ENCODE assay signal across 13 cellular contexts in the genomic region with DNA sequence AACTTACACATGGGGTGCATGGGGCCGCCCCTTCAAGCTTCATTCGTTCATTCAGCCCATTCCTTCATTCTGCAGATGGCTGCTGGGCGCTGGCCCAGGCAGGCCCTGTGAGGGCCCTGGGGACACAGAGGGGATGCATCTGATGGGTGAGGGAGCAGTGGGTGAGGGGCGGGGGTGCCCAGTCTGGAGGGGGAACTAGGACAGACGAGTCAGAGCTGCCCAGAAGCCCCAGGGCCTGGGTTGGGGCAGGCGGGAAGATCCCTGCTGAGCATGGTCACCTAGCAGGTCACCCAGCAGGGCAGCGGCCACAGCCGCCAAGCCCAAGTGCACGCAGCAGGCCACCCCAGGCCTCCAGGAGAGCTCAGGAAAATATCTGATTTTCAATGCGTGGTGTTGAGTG. TPM values are rescaled to one million over a fixed set of nuclear protein-coding genes. Genes with fewer than 3 reads are reported as not detected.
A peak's percentile ranks its signal among the peaks of the same experiment; 100 is the strongest.
DNase-seq lines count a peak whose midpoint lies in the region; ATAC-seq, FAIRE-seq and TF ChIP-seq lines count a peak whose summit lies in the region.
"Had no signal": no experiment of that assay in that cellular context is flagged by ENCODE, and none has a peak within 500 bp of the region (broad histone marks: within the 10 kb centered on the region; RNA-seq: fewer than 3 reads in every experiment).

No MANE protein-coding gene starts in this region.

- H3K9me3 ChIP-seq in HUES6 (ENCODE audit: control insufficient read depth, insufficient read depth, low read depth, low read length) (no peaks in the 10 kb centered on the region), K562 (replicated peaks; ENCODE audit: control insufficient read depth, insufficient read depth, low read depth, low read length) (no peaks in the 10 kb centered on the region), stomach (no peaks in the 10 kb centered on the region)

- H3K4me1 ChIP-seq in HUES6 (ENCODE audit: control insufficient read depth, insufficient read depth, low read length) (peaks cover 39% of the 10 kb centered on the region), K562 (replicated peaks in 1 of 2; ENCODE audit: control insufficient read depth in 2 of 2, insufficient read depth in 2 of 2, low read length in 2 of 2) (peaks cover 0 to 89% of the 10 kb centered on the region in 2 experiments; a peak in 2 of 5 replicates), stomach (peaks cover 70 to 86% (median 74%) of the 10 kb centered on the region in 4 donors)

- BruUV-seq in K562 (replicated peaks; lab: Mats Ljungman, UMichigan), result no TSS peak

- H3K9me1 ChIP-seq in K562 (ENCODE audit: control insufficient read depth, insufficient read depth, low read length), result no peaks in the 10 kb centered on the region

- ATAC-seq in K562, result no peak
- ATAC-seq in left colon, result no peak
- no peak for ATAC-seq in GM19455 (IDR thresholded peaks at IDR 0.05; ENCODE audit: unreplicated experiment)
- ATAC-seq: CD8-positive, alpha-beta T cell; effector memory CD8-positive, alpha-beta T cell; stimulated activated naive CD8-positive, alpha-beta T cell treated with anti-CD3 and anti-CD28 coated beads, Interleukin-15, Interleukin-2, amounts not matched to agents 100 U/mL and 50 U/mL, for 24 hours had no signal

- H3K27me3 ChIP-seq in HUES6 (ENCODE audit: control insufficient read depth, insufficient read depth, low read length), result no peaks in the 10 kb centered on the region
- no peaks in the 10 kb centered on the region for H3K27me3 ChIP-seq in K562 (ENCODE audit: control insufficient read depth in 2 of 2, insufficient read depth in 2 of 2, low read length in 2 of 2)
- H3K27me3 ChIP-seq in stomach, result peaks cover 0 to 7% (median 0%) of the 10 kb centered on the region in 3 donors

- H3K9ac ChIP-seq in HUES6 (ENCODE audit: low read length) (peak overlapping the region; percentile 9), K562 (ENCODE audit: insufficient read depth in 1 of 2, low read depth in 2 of 2, low read length in 2 of 2) (no peak overlapping the region; a peak in 1 of 4 replicates)

- TF ChIP-seq CTCF in K562 (IDR thresholded peaks at IDR 0.05 in 2 of 3, conservative IDR thresholded peaks at IDR 0.05 in 1 of 3; ENCODE audit: insufficient read depth in 2 of 3, low read depth in 1 of 3, low read length in 3 of 3), result no peak
- no peak for TF ChIP-seq CTCF in stomach (IDR thresholded peaks at IDR 0.05)

- H3K4me3 ChIP-seq in HUES6 (ENCODE audit: low read depth, low read length) (0 out of 2 replicates have a peak overlapping the region, but pooled peaks have one; percentile 54), K562 (no peak overlapping the region), stomach (peak overlapping the region in 1 of 4 donors; percentile 6)

- in situ Hi-C loops in K562 (cut with MboI), result no loop called here

- H3K36me3 ChIP-seq in HUES6 (ENCODE audit: control insufficient read depth, insufficient read depth, low read length) (no peaks in the 10 kb centered on the region), K562 (ENCODE audit: control insufficient read depth, insufficient read depth, low read length) (no peaks in the 10 kb centered on the region), stomach (no peaks in the 10 kb centered on the region)

- POLR2A ChIA-PET in K562 (lab: Yijun Ruan, JAX), result interaction anchor here (0.8 to 1.6 kb wide), 5 partner anchors 13 to 335 kb away, joined by 3 to 7 read pairs (median 3); a partner anchor contains a TSS

- H3K27ac ChIP-seq in HUES6 (ENCODE audit: low read depth, low read length), result peak overlapping the region; percentile 97
- H3K27ac ChIP-seq in K562 (ENCODE audit: extremely low read depth, low read depth, low read length), result no peak overlapping the region
- H3K27ac ChIP-seq in stomach, result peak overlapping the region in 4 of 5 donors; percentile 59 to 83 (median 70)

- FAIRE-seq in K562 (lab: Jason Lieb, UNC), result no peak

- no peak for TF ChIP-seq RAD21 in K562 (CRISPR knock-in tag; conservative IDR thresholded peaks at IDR 0.05 in 1 of 2, IDR thresholded peaks at IDR 0.05 in 1 of 2)

- no peaks in the 10 kb centered on the region for H3K79me2 ChIP-seq in K562 (ENCODE audit: control insufficient read depth, insufficient read depth, low read length)

- H3K4me2 ChIP-seq in K562 (ENCODE audit: insufficient read depth, low read length), result no peak overlapping the region

- no peak for DNase-seq in K562 (ENCODE audit: extremely low read depth in 1 of 4, low spot score in 3 of 4)
- peak; percentile 21 to 44 for DNase-seq in left colon
- no peak for DNase-seq in stomach
- DNase-seq in AML-193 (lab: John Stamatoyannopoulos, UW), result no peak
- DNase-seq in activated T-cell treated with anti-CD3 and anti-CD28 coated beads, Interleukin-2, amount 50 U/mL, for 48 hours, result no peak
- DNase-seq in activated CD4-positive, CD25-positive, alpha-beta regulatory T cell treated with anti-CD3 and anti-CD28 coated beads, Interleukin-2, amount 50 U/mL, for 72 hours, result no peak
- DNase-seq: activated CD4-positive, alpha-beta T cell treated with anti-CD3 and anti-CD28 coated beads for 48 hours; CD8-positive, alpha-beta T cell; effector memory CD8-positive, alpha-beta T cell; naive B cell; stimulated activated naive CD8-positive, alpha-beta T cell treated with anti-CD3 and anti-CD28 coated beads, Interleukin-15, Interleukin-2, amounts not matched to agents 100 U/mL and 50 U/mL, for 24 hours had no signal

- H4K20me1 ChIP-seq in K562 (replicated peaks; ENCODE audit: control insufficient read depth, insufficient read depth, low read length), result peaks cover 7% of the 10 kb centered on the region; the same call in 1 of the 2 replicates

- CTCF ChIA-PET in K562 (lab: Yijun Ruan, JAX; ENCODE audit: low intra/inter-chr PET ratio), result no interaction called here

- TF ChIP-seq POLR2A in K562 (conservative IDR thresholded peaks at IDR 0.05) (no peak), stomach (IDR thresholded peaks at IDR 0.05) (no peak)

- 68% methylated on average over 8 of the region's 10 CpGs for WGBS in K562 (ENCODE audit: insufficient coverage, low coverage, missing lambda C conversion rate)
- 60 to 78% (median 69%) methylated on average over 5 to 10 of the region's 10 CpGs for WGBS in stomach, 5 donors

- intact Hi-C loops in K562 (cut with micrococcal nuclease) (loop anchor here (10.0 kb wide), 1 partner anchor 468 kb away; no protein-coding TSS in a partner anchor), left colon (cut with DNase I, micrococcal nuclease) (no loop called here), stomach (cut with DNase I; ENCODE audit: low total_unique reads) (loop anchor here (10.0 kb wide), 1 partner anchor 48 kb away; no protein-coding TSS in a partner anchor)

- H2AFZ ChIP-seq in K562 (ENCODE audit: low read depth, low read length), result no peak overlapping the region

- TF ChIP-seq EP300 in K562 (IDR thresholded peaks at IDR 0.05; ENCODE audit: low read length) (no peak), stomach (IDR thresholded peaks at IDR 0.05) (no peak)

RNA-seq across cellular contexts. Expression of a gene that starts 14.1 kb away (rescaled TPM):
- total RNA-seq in K562 (2011; cell fraction: chromatin; rRNA removed; ENCODE audit: low replicate concordance), result 5.1 and 21.8 TPM in 2 replicates
- 24.5 and 24.8 TPM in 2 replicates for total RNA-seq in K562 (2011; cell fraction: nucleolus; rRNA removed)
- 9.7 and 11.4 TPM in 2 replicates for total RNA-seq in K562 (2011; cell fraction: nucleoplasm; rRNA removed)
- total RNA-seq in K562 (2014; rRNA removed) (24.8 and 29.5 TPM in 2 replicates), K562 (2014; rRNA removed; fragmentation: Illumina TruSeq; extraction: Trizol) (1.5 and 2.9 TPM in 2 replicates), K562 (2015; rRNA removed; fragmentation: Illumina TruSeq; extraction: Trizol) (12.3 and 12.4 TPM in 2 replicates), K562 (2021) (20.4 and 21.0 TPM in 2 replicates), left colon (10 to 100 TPM; 10.1 to 10.6 TPM), stomach (10 to 100 TPM in 4 of 5 donors, 1 to 10 TPM in 1; 5.5 to 39.7 (median 18.5) TPM)
- polyA plus RNA-seq in K562 (2011; rRNA removed) (5.1 and 6.6 TPM in 2 replicates), K562 (2014; fragmentation: Illumina TruSeq; extraction: Trizol) (3.2 and 10.1 TPM in 2 replicates), K562 (2014; fragmentation: Nextera tagmentation; extraction: Ambion mirVana) (under 1 TPM; 0.10 to 0.50 TPM), K562 (2014; rRNA removed) (18.1 and 22.4 TPM in 2 replicates), stomach (10 to 100 TPM in 2 of 3 donors, 1 to 10 TPM in 1; 9.0 to 16.9 (median 14.8) TPM)
- polyA plus RNA-seq in K562 (2011; cell fraction: cytosol; rRNA removed), result 7.6 and 28.9 TPM in 2 replicates
- polyA plus RNA-seq in K562 (2011; cell fraction: nucleus; rRNA removed), result 15.5 and 27.8 TPM in 2 replicates
- polyA plus RNA-seq in K562 (2012), result 7.5 and 13.1 TPM in 2 replicates
- polyA minus RNA-seq in K562 (2011; rRNA and poly(A)+ RNA removed), result 1.4 and 2.6 TPM in 2 replicates
- polyA minus RNA-seq in K562 (2011; cell fraction: cytosol; rRNA and poly(A)+ RNA removed), result 5.0 and 6.5 TPM in 2 replicates
- 13.2 and 14.3 TPM in 2 replicates for polyA minus RNA-seq in K562 (2011; cell fraction: nucleus; rRNA and poly(A)+ RNA removed)

RNA-seq across cellular contexts. Expression of a gene that starts 19.3 kb away (rescaled TPM):
- 7.5 and 18.1 TPM in 2 replicates for total RNA-seq in K562 (2011; cell fraction: chromatin; rRNA removed; ENCODE audit: low replicate concordance)
- total RNA-seq in K562 (2011; cell fraction: nucleolus; rRNA removed), result 5.4 and 6.3 TPM in 2 replicates
- total RNA-seq in K562 (2011; cell fraction: nucleoplasm; rRNA removed), result 9.8 and 13.9 TPM in 2 replicates
- total RNA-seq in K562 (2014; rRNA removed) (11.1 and 15.1 TPM in 2 replicates), K562 (2014; rRNA removed; fragmentation: Illumina TruSeq; extraction: Trizol) (21.4 and 22.6 TPM in 2 replicates), K562 (2015; rRNA removed; fragmentation: Illumina TruSeq; extraction: Trizol) (18.0 and 19.5 TPM in 2 replicates), K562 (2021) (16.9 and 17.5 TPM in 2 replicates), left colon (10 to 100 TPM; 27.0 to 29.9 TPM), stomach (100 to 1,000 TPM in 1 of 5 donors, 10 to 100 TPM in 3, 1 to 10 TPM in 1; 4.3 to 207 (median 24.3) TPM)
- polyA plus RNA-seq in K562 (2011; rRNA removed) (7.6 and 7.9 TPM in 2 replicates), K562 (2014; fragmentation: Illumina TruSeq; extraction: Trizol) (17.2 and 20.6 TPM in 2 replicates), K562 (2014; fragmentation: Nextera tagmentation; extraction: Ambion mirVana) (10 to 100 TPM in 1 of 2 experiments, 1 to 10 TPM in 1; 9.1 to 13.2 TPM), K562 (2014; rRNA removed) (9.9 and 11.2 TPM in 2 replicates), stomach (10 to 100 TPM in 2 of 3 donors, 1 to 10 TPM in 1; 7.5 to 11.6 (median 10.8) TPM)
- polyA plus RNA-seq in K562 (2011; cell fraction: cytosol; rRNA removed), result 3.5 and 6.5 TPM in 2 replicates
- polyA plus RNA-seq in K562 (2011; cell fraction: nucleus; rRNA removed), result 5.0 and 5.8 TPM in 2 replicates
- 8.6 and 12.2 TPM in 2 replicates for polyA plus RNA-seq in K562 (2012)
- polyA minus RNA-seq in K562 (2011; rRNA and poly(A)+ RNA removed), result 12.3 and 14.5 TPM in 2 replicates
- polyA minus RNA-seq in K562 (2011; cell fraction: cytosol; rRNA and poly(A)+ RNA removed), result 10.3 and 10.5 TPM in 2 replicates
- 4.0 and 7.8 TPM in 2 replicates for polyA minus RNA-seq in K562 (2011; cell fraction: nucleus; rRNA and poly(A)+ RNA removed)

RNA-seq across cellular contexts. Expression of a gene that starts 19.6 kb away (rescaled TPM):
- total RNA-seq in K562 (2011; cell fraction: chromatin; rRNA removed; ENCODE audit: low replicate concordance), result 34.1 and 36.6 TPM in 2 replicates
- total RNA-seq in K562 (2011; cell fraction: nucleolus; rRNA removed), result 16.8 and 18.7 TPM in 2 replicates
- 27.0 and 28.2 TPM in 2 replicates for total RNA-seq in K562 (2011; cell fraction: nucleoplasm; rRNA removed)
- total RNA-seq in K562 (2014; rRNA removed), result 25.2 and 25.6 TPM in 2 replicates
- total RNA-seq in K562 (2014; rRNA removed; fragmentation: Illumina TruSeq; extraction: Trizol), result 25.7 and 27.3 TPM in 2 replicates
- total RNA-seq in K562 (2015; rRNA removed; fragmentation: Illumina TruSeq; extraction: Trizol), result 27.0 and 28.5 TPM in 2 replicates
- total RNA-seq in K562 (2021), result 34.6 and 35.5 TPM in 2 replicates
- polyA plus RNA-seq in K562 (2011; rRNA removed), result 13.0 and 19.1 TPM in 2 replicates
- polyA plus RNA-seq in K562 (2011; cell fraction: cytosol; rRNA removed), result 5.5 and 7.4 TPM in 2 replicates
- polyA plus RNA-seq in K562 (2011; cell fraction: nucleus; rRNA removed), result 6.3 and 6.5 TPM in 2 replicates
- polyA plus RNA-seq in K562 (2012), result 35.5 TPM in 2 replicates
- polyA plus RNA-seq in K562 (2014; fragmentation: Illumina TruSeq; extraction: Trizol), result 24.8 and 27.3 TPM in 2 replicates
- polyA plus RNA-seq in K562 (2014; fragmentation: Nextera tagmentation; extraction: Ambion mirVana), result 10 to 100 TPM in 1 of 2 experiments, 1 to 10 TPM in 1; 5.0 to 11.8 TPM
- 33.5 and 35.3 TPM in 2 replicates for polyA plus RNA-seq in K562 (2014; rRNA removed)
- 4.3 and 7.4 TPM in 2 replicates for polyA minus RNA-seq in K562 (2011; rRNA and poly(A)+ RNA removed)
- polyA minus RNA-seq in K562 (2011; cell fraction: cytosol; rRNA and poly(A)+ RNA removed), result 5.2 and 7.9 TPM in 2 replicates
- 5.8 and 9.2 TPM in 2 replicates for polyA minus RNA-seq in K562 (2011; cell fraction: nucleus; rRNA and poly(A)+ RNA removed)
- 10 to 100 TPM; 27.4 to 33.4 TPM for total RNA-seq in left colon
- 10 to 100 TPM in 3 of 5 donors, 1 to 10 TPM in 2; 6.4 to 21.4 (median 14.9) TPM for total RNA-seq in stomach
- 10 to 100 TPM; 42.8 to 96.5 (median 48.4) TPM for polyA plus RNA-seq in stomach

RNA-seq across cellular contexts. Expression of a gene that starts 20.5 kb away (rescaled TPM):
- total RNA-seq in K562 (2011; cell fraction: chromatin; rRNA removed; ENCODE audit: low replicate concordance), result 63.0 and 253 TPM in 2 replicates
- total RNA-seq in K562 (2011; cell fraction: nucleolus; rRNA removed), result 300 and 318 TPM in 2 replicates
- total RNA-seq in K562 (2011; cell fraction: nucleoplasm; rRNA removed), result 108 and 141 TPM in 2 replicates
- total RNA-seq in K562 (2014; rRNA removed) (692 and 778 TPM in 2 replicates), K562 (2014; rRNA removed; fragmentation: Illumina TruSeq; extraction: Trizol) (90.5 and 91.6 TPM in 2 replicates), K562 (2015; rRNA removed; fragmentation: Illumina TruSeq; extraction: Trizol) (177 and 191 TPM in 2 replicates), K562 (2021) (558 and 570 TPM in 2 replicates), left colon (1,000 to 10,000 TPM; 1,945 to 3,680 TPM), stomach (1,000 to 10,000 TPM in 1 of 5 donors, 100 to 1,000 TPM in 4; 216 to 1,146 (median 643) TPM)
- polyA plus RNA-seq in K562 (2011; rRNA removed) (132 and 348 TPM in 2 replicates), K562 (2014; fragmentation: Illumina TruSeq; extraction: Trizol) (115 and 390 TPM in 2 replicates), K562 (2014; fragmentation: Nextera tagmentation; extraction: Ambion mirVana) (10 to 100 TPM; 23.9 to 44.5 TPM), K562 (2014; rRNA removed) (564 and 637 TPM in 2 replicates), stomach (1,000 to 10,000 TPM in 1 of 3 donors, 100 to 1,000 TPM in 2; 778 to 1,091 (median 976) TPM)
- polyA plus RNA-seq in K562 (2011; cell fraction: cytosol; rRNA removed), result 261 and 599 TPM in 2 replicates
- 742 and 1,022 TPM in 2 replicates for polyA plus RNA-seq in K562 (2011; cell fraction: nucleus; rRNA removed)
- polyA plus RNA-seq in K562 (2012), result 375 and 553 TPM in 2 replicates
- polyA minus RNA-seq in K562 (2011; rRNA and poly(A)+ RNA removed), result 34.8 and 43.6 TPM in 2 replicates
- 164 and 287 TPM in 2 replicates for polyA minus RNA-seq in K562 (2011; cell fraction: cytosol; rRNA and poly(A)+ RNA removed)
- polyA minus RNA-seq in K562 (2011; cell fraction: nucleus; rRNA and poly(A)+ RNA removed), result 93.2 and 131 TPM in 2 replicates

Comparison
In these comparisons a context has a peak if more than half of its experiments do, and no peak if none do; other contexts are left out.
1. DNase-seq: peak in left colon (2 of 2); none in K562 (0 of 4), stomach (single experiment), AML-193 (0 of 2), activated T-cell treated with anti-CD3 and anti-CD28 coated beads, Interleukin-2, amount 50 U/mL, for 48 hours (0 of 2) and activated CD4-positive, CD25-positive, alpha-beta regulatory T cell treated with anti-CD3 and anti-CD28 coated beads, Interleukin-2, amount 50 U/mL, for 72 hours (single experiment).
2. intact Hi-C loops: an anchor here in K562 (10.0 kb wide) and stomach (10.0 kb wide); none called in left colon.